Comparison of ENCODE assay signal across 7 cellular contexts in genomic region chr6:123380257-123380656, GRCh38.
DNase-seq lines count a peak whose midpoint lies in the region; ATAC-seq and TF ChIP-seq lines count a peak whose summit lies in the region.

No MANE protein-coding gene starts in this region.

- H2AFZ ChIP-seq in GM23338: no peak overlapping the region

- H3K27ac Mint-ChIP-seq in GM23338 (peak overlapping the region; percentile 11; the same call in 1 of the 2 replicates), WTC11 (no peak overlapping the region)

- peak; percentile 68 for DNase-seq in GM23338 (ENCODE audit: low spot score)
- peak; percentile 95 for DNase-seq in NCI-H146 treated with DMSO at 0.1 percent for 48 hours (lab: John Stamatoyannopoulos, UW; ENCODE audit: unreplicated experiment)
- no peak for DNase-seq in WTC11 (ENCODE audit: low spot score)
- peak; percentile 65 for DNase-seq in medulla oblongata (ENCODE audit: extremely low spot score)
- no peak for DNase-seq in GM19238 (ENCODE audit: insufficient read length, low spot score)
- no peak for DNase-seq in occipital lobe (lab: John Stamatoyannopoulos, UW)
- no peak for DNase-seq in activated CD4-positive, CD25-positive, alpha-beta regulatory T cell treated with anti-CD3 and anti-CD28 coated beads, Interleukin-2, amount 50 U/mL, for 72 hours

- H3K36me3 ChIP-seq in GM23338 (ENCODE audit: insufficient read depth): no peaks in the 10 kb centered on the region

- H3K9me3 Mint-ChIP-seq in GM23338 (no peaks in the 10 kb centered on the region), WTC11 (no peaks in the 10 kb centered on the region)

- H3K27ac ChIP-seq in GM23338 (ENCODE audit: low read depth): no peak overlapping the region

- no peaks in the 10 kb centered on the region for H3K9me2 ChIP-seq in GM23338 (ENCODE audit: insufficient read depth)

- H3K27me3 ChIP-seq in GM23338 (ENCODE audit: insufficient read depth): no peaks in the 10 kb centered on the region

- peak; percentile 54 to 67 for TF ChIP-seq CTCF in GM23338 (conservative IDR thresholded peaks at IDR 0.05; ENCODE audit: low read depth in 2 of 2)
- no peak for TF ChIP-seq CTCF in WTC11 (IDR thresholded peaks at IDR 0.05)

- CTCF ChIA-PET in WTC11 (lab: Charles Lee): interaction anchor here (0.9 to 2.1 kb wide), 7 partner anchors 13 to 586 kb away, joined by 3 to 15 read pairs (median 6); no protein-coding TSS in a partner anchor

- H3K27me3 Mint-ChIP-seq in GM23338 (ENCODE audit: insufficient read depth, low read depth, poor library complexity) (no peaks in the 10 kb centered on the region), WTC11 (ENCODE audit: low read depth) (no peaks in the 10 kb centered on the region)

- peaks cover 16% of the 10 kb centered on the region for H3K4me1 ChIP-seq in GM23338 (ENCODE audit: insufficient read depth)

- no peaks in the 10 kb centered on the region for H3K79me2 ChIP-seq in GM23338 (replicated peaks; ENCODE audit: insufficient read depth)

- H3F3A ChIP-seq in GM23338 (replicated peaks; ENCODE audit: low read depth): no peaks in the 10 kb centered on the region

- H3K4me3 ChIP-seq in GM23338: no peak overlapping the region

- H3K4me1 Mint-ChIP-seq in GM23338 (peaks cover 9% of the 10 kb centered on the region), WTC11 (no peaks in the 10 kb centered on the region)

- H3K4me3 Mint-ChIP-seq in GM23338 (no peak overlapping the region), WTC11 (no peak overlapping the region)

- POLR2A ChIA-PET in WTC11 (lab: Charles Lee): no interaction called here

- H3K36me3 Mint-ChIP-seq in GM23338 (ENCODE audit: low read depth) (no peaks in the 10 kb centered on the region; the same call in 2 of the 3 replicates), WTC11 (no peaks in the 10 kb centered on the region)

- H3K4me2 ChIP-seq in GM23338: no peak overlapping the region

- peak; percentile 87 for ATAC-seq in GM23338
- peak; percentile 91 for ATAC-seq in WTC11

- H4K20me1 ChIP-seq in GM23338 (replicated peaks; ENCODE audit: insufficient read depth): no peaks in the 10 kb centered on the region

TF ChIP-seq in WTC11, 78 proteins besides CTCF, POLR2A, EP300 and RAD21:
- TF ChIP-seq PRRX2 (CRISPR knock-in tag; IDR thresholded peaks at IDR 0.05): no peak
- no peak for TF ChIP-seq RORB (CRISPR knock-in tag; IDR thresholded peaks at IDR 0.05)
- TF ChIP-seq RELA (CRISPR knock-in tag; IDR thresholded peaks at IDR 0.05; ENCODE audit: borderline replicate concordance): no peak
- no peak for TF ChIP-seq OVOL2 (CRISPR knock-in tag; IDR thresholded peaks at IDR 0.05; ENCODE audit: borderline replicate concordance)
- TF ChIP-seq ZBTB43 (CRISPR knock-in tag; IDR thresholded peaks at IDR 0.05): no peak

Comparison
In these comparisons a context has a peak if more than half of its experiments do, and no peak if none do; other contexts are left out.
1. DNase-seq: peak in GM23338 (single experiment), NCI-H146 treated with DMSO at 0.1 percent for 48 hours (single experiment) and medulla oblongata (single experiment); none in WTC11 (single experiment), GM19238 (single experiment), occipital lobe (single experiment) and activated CD4-positive, CD25-positive, alpha-beta regulatory T cell treated with anti-CD3 and anti-CD28 coated beads, Interleukin-2, amount 50 U/mL, for 72 hours (single experiment).